Comparison of ENCODE assay signal across 8 cellular contexts in genomic region chr17:30697619-30698460, GRCh38.
DNase-seq lines count a peak whose midpoint lies in the region; ATAC-seq and TF ChIP-seq lines count a peak whose summit lies in the region.
"Not testable (repeated sequence)": the region's sequence is repeated elsewhere in the genome, so short reads cannot be mapped to it uniquely, and the experiment has no call there.

No MANE protein-coding gene starts in this region.

- H3K27me3 Mint-ChIP-seq in stimulated activated naive CD8-positive, alpha-beta T cell treated with anti-CD3 and anti-CD28 coated beads, Interleukin-15, Interleukin-2, amounts not matched to agents 100 ng/mL and 50 ng/mL, for 24 hours: peaks cover 17% of the 10 kb centered on the region

- H3K4me1 ChIP-seq in heart right ventricle: peaks cover 0 to 13% (median 0%) of the 10 kb centered on the region in 9 donors
- not testable (repeated sequence) for H3K4me1 ChIP-seq in ovary (ENCODE audit: insufficient read depth)

- H3K36me3 Mint-ChIP-seq in stimulated activated naive CD8-positive, alpha-beta T cell treated with anti-CD3 and anti-CD28 coated beads, Interleukin-15, Interleukin-2, amounts not matched to agents 100 ng/mL and 50 ng/mL, for 24 hours (ENCODE audit: low read depth): not testable (repeated sequence)

- not testable (repeated sequence) for H3K9me3 Mint-ChIP-seq in stimulated activated naive CD8-positive, alpha-beta T cell treated with anti-CD3 and anti-CD28 coated beads, Interleukin-15, Interleukin-2, amounts not matched to agents 100 ng/mL and 50 ng/mL, for 24 hours

- H3K9me3 ChIP-seq in heart right ventricle, ovary: not testable (repeated sequence)

- TF ChIP-seq EP300 in ovary (IDR thresholded peaks at IDR 0.05): not testable (repeated sequence)

- not testable (repeated sequence) for H3K27ac Mint-ChIP-seq in stimulated activated naive CD8-positive, alpha-beta T cell treated with anti-CD3 and anti-CD28 coated beads, Interleukin-15, Interleukin-2, amounts not matched to agents 100 ng/mL and 50 ng/mL, for 24 hours

- H3K4me3 ChIP-seq in astrocyte of the cerebellum (ENCODE audit: low read depth, low read length) (peak overlapping the region; percentile 19), heart right ventricle (peak overlapping the region in 7 of 10 donors; percentile 8 to 42 (median 31))
- H3K4me3 ChIP-seq in ovary: not testable (repeated sequence)

- WGBS in heart right ventricle, 2 donors: 5 to 9% methylated on average over 31 to 32 of the region's 32 CpGs
- 5 to 7% (median 5%) methylated on average over 31 to 32 of the region's 32 CpGs for WGBS in ovary, 3 donors

- H3K27me3 ChIP-seq in heart right ventricle: peaks cover 0 to 50% (median 27%) of the 10 kb centered on the region in 7 donors
- not testable (repeated sequence) for H3K27me3 ChIP-seq in ovary

- not testable (repeated sequence) for H3K27ac ChIP-seq in VCaP, heart right ventricle, ovary

- peaks cover 12% of the 10 kb centered on the region for H3K4me1 Mint-ChIP-seq in stimulated activated naive CD8-positive, alpha-beta T cell treated with anti-CD3 and anti-CD28 coated beads, Interleukin-15, Interleukin-2, amounts not matched to agents 100 ng/mL and 50 ng/mL, for 24 hours (ENCODE audit: low read depth)

- peak; percentile 63 for ATAC-seq in HG03354 (IDR thresholded peaks at IDR 0.05; ENCODE audit: poor library complexity, severe bottlenecking, unreplicated experiment)
- ATAC-seq in heart right ventricle: peak; percentile 79 to 93 (median 86)

- TF ChIP-seq POLR2A in ovary (IDR thresholded peaks at IDR 0.05): not testable (repeated sequence)

- peak overlapping the region; percentile 71 for H3K4me3 Mint-ChIP-seq in stimulated activated naive CD8-positive, alpha-beta T cell treated with anti-CD3 and anti-CD28 coated beads, Interleukin-15, Interleukin-2, amounts not matched to agents 100 ng/mL and 50 ng/mL, for 24 hours

- DNase-seq in DMS 273 treated with DMSO at 0.1 percent for 48 hours (lab: John Stamatoyannopoulos, UW) (peak; percentile 11), NCI-H2227 treated with DMSO at 0.1 percent for 48 hours (lab: John Stamatoyannopoulos, UW) (peak; percentile 16), heart right ventricle (peak; percentile 32 to 64), ovary (peak; percentile 39 to 75 (median 60))
- DNase-seq in astrocyte of the cerebellum (ENCODE audit: low read depth): not testable (repeated sequence)

- H3K36me3 ChIP-seq in heart right ventricle, ovary: not testable (repeated sequence)

- peak; percentile 99 for TF ChIP-seq CTCF in VCaP (conservative IDR thresholded peaks at IDR 0.05)
- TF ChIP-seq CTCF in astrocyte of the cerebellum (IDR thresholded peaks at IDR 0.05; ENCODE audit: low read depth, low read length, missing control alignments): peak; percentile 85
- peak; percentile 65 to 91 (median 83) for TF ChIP-seq CTCF in heart right ventricle (IDR thresholded peaks at IDR 0.05)
- TF ChIP-seq CTCF in ovary (IDR thresholded peaks at IDR 0.05): peak; percentile 30 to 56 (median 54)

- in situ Hi-C loops in astrocyte of the cerebellum (cut with HindIII; ENCODE audit: low sequenced_read_pairs): not testable (repeated sequence)

- intact Hi-C loops in heart right ventricle (cut with DNase I); ovary (cut with DNase I): not testable (repeated sequence)
